ENCODE assay signal across 18 cellular contexts in genomic region chr3:64473476-64473875, GRCh38.
"Had no signal": no experiment of that assay in that cellular context is flagged by ENCODE, and none has a peak within 500 bp of the region (broad histone marks: within the 10 kb centered on the region; RNA-seq: fewer than 3 reads in every experiment).

No MANE protein-coding gene starts in this region.

- DNase-seq: effector memory CD8-positive, alpha-beta T cell; esophagus squamous epithelium; foreskin keratinocyte; immature natural killer cell; kidney; left cardiac atrium; left ventricle myocardium inferior; mesenchymal stem cell; midbrain; psoas muscle; retina; right lobe of liver; spleen; stimulated activated CD4-positive, alpha-beta T cell treated with anti-CD3 and anti-CD28 coated beads, Interleukin-15, amount 100 ng/mL, for 24 hours; stimulated activated CD4-positive, alpha-beta T cell treated with anti-CD3 and anti-CD28 coated beads, Interleukin-1b, Interleukin-23, amount 100 ng/mL, for 48 hours; stimulated activated CD4-positive, alpha-beta T cell treated with anti-CD3 and anti-CD28 coated beads, Interleukin-4, amount 100 ng/mL, for 24 hours; tibial artery; upper lobe of left lung had no signal
